9 cellular contexts compared by ENCODE assay signal in the genomic region with DNA sequence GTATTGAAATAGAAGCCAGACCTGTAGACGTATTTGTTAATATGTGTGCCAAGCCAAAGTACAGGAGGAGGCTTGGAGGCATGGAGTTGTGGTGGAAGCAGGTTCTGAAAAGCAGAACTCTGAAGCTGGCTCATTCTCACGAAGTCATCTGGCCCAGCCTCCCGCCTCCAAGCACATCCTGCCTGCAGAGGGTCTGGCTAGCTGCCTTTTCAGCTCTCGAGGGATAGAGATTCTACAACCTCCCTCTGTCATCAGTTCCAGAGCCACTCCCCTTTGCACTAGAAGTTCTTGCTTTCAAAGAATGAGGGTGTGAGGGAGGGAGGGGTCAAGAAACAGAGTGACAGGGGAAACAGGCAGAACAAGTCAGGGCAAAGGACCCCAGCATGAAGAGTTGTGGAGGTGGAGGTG.
A peak's percentile ranks its signal among the peaks of the same experiment; 100 is the strongest.
DNase-seq lines count a peak whose midpoint lies in the region; ATAC-seq and TF ChIP-seq lines count a peak whose summit lies in the region.
"Had no signal": no experiment of that assay in that cellular context is flagged by ENCODE, and none has a peak within 500 bp of the region (broad histone marks: within the 10 kb centered on the region; RNA-seq: fewer than 3 reads in every experiment).

No MANE protein-coding gene starts in this region.

- TF ChIP-seq CTCF in upper lobe of right lung (IDR thresholded peaks at IDR 0.05) = no peak

- H3K4me1 ChIP-seq in adipocyte (ENCODE audit: control insufficient read depth, insufficient read depth, low read length) (peaks cover 5% of the 10 kb centered on the region), upper lobe of right lung (no peaks in the 10 kb centered on the region)

- H3K9me3 ChIP-seq in adipocyte (ENCODE audit: control insufficient read depth, low read length) (no peaks in the 10 kb centered on the region), upper lobe of right lung (no peaks in the 10 kb centered on the region)

- ATAC-seq in HG02642 (IDR thresholded peaks at IDR 0.05; ENCODE audit: poor library complexity, unreplicated experiment) = peak; percentile 50
- ATAC-seq in upper lobe of right lung = peak; percentile 79

- H3K4me3 ChIP-seq in adipocyte (ENCODE audit: low read length) (no peak overlapping the region), upper lobe of right lung (no peak overlapping the region)

- intact Hi-C loops in upper lobe of right lung (cut with DNase I) = no loop called here

- H3K36me3 ChIP-seq in adipocyte (ENCODE audit: control insufficient read depth, insufficient read depth, low read length, severe bottlenecking) = no peaks in the 10 kb centered on the region
- H3K36me3 ChIP-seq in upper lobe of right lung = no peaks in the 10 kb centered on the region

- no peak overlapping the region for H3K9ac ChIP-seq in adipocyte (ENCODE audit: low read length)

- DNase-seq in DMS79 treated with DMSO at 0.1 percent for 48 hours (lab: John Stamatoyannopoulos, UW) (peak; percentile 50), DMS79 (lab: John Stamatoyannopoulos, UW) (no peak), adipocyte (ENCODE audit: low read depth) (peak; percentile 49), kidney tubule cell (ENCODE audit: low spot score) (peak; percentile 3), upper lobe of right lung (no peak), HUDEP-2 (lab: John Stamatoyannopoulos, UW; ENCODE audit: unreplicated experiment in 76 of 76) (no peak), NCI-H1417 treated with DMSO at 0.1 percent for 48 hours (lab: John Stamatoyannopoulos, UW) (no peak)

- H3K27me3 ChIP-seq in adipocyte (replicated peaks; ENCODE audit: control insufficient read depth, insufficient read depth, low read length) (peaks cover 13% of the 10 kb centered on the region), upper lobe of right lung (no peaks in the 10 kb centered on the region)

- no peak overlapping the region for H3K27ac ChIP-seq in upper lobe of right lung
- H3K27ac ChIP-seq: 22Rv1 had no signal

Comparison
In these comparisons a context has a peak if more than half of its experiments do, and no peak if none do; other contexts are left out.
1. DNase-seq: peak in DMS79 treated with DMSO at 0.1 percent for 48 hours (single experiment), adipocyte (single experiment) and kidney tubule cell (single experiment); none in DMS79 (single experiment), upper lobe of right lung (single experiment), HUDEP-2 (0 of 76) and NCI-H1417 treated with DMSO at 0.1 percent for 48 hours (single experiment).